In the genomic region with DNA sequence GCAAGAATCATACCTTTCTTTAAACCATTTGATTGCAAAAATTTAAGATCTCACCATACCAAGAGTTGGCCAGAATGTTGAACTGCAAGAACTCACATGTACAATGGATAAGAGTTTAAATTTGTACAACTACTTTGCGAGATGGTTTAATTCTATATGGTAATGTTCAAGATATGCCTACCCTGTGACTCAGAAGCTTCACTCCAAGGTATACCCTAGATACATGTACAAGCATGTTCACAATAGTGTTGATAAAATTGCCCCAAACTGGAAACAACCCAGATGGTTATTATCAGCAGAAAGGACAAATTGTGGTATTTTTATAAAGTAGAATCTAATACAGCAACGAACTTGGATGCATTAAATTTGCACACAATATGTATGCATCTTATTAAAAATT, we compare ENCODE assay signal across 31 cellular contexts.
"Had no signal": no experiment of that assay in that cellular context is flagged by ENCODE, and none has a peak within 500 bp of the region (broad histone marks: within the 10 kb centered on the region; RNA-seq: fewer than 3 reads in every experiment).

No MANE protein-coding gene starts in this region.

- DNase-seq: activated B cell treated with CpG ODN at 0.5 μM for 24 hours; activated CD4-positive, alpha-beta memory T cell treated with anti-CD3 and anti-CD28 coated beads for 36 hours; activated CD4-positive, alpha-beta T cell treated with anti-CD3 and anti-CD28 coated beads for 4 hours; activated CD4-positive, alpha-beta T cell treated with anti-CD3 and anti-CD28 coated beads, Interleukin-2, amount 10 ng/mL, durations not matched to agents 24 days and 14 days; activated CD4-positive, alpha-beta T cell treated with anti-CD3 and anti-CD28 coated beads, Interleukin-2, amount 50 U/mL, for 1 hour; activated CD4-positive, alpha-beta T cell treated with anti-CD3 and anti-CD28 coated beads, Interleukin-2, amount 50 U/mL, for 4 hours; activated CD4-positive, CD25-positive, alpha-beta regulatory T cell treated with anti-CD3 and anti-CD28 coated beads, Interleukin-2, amount 50 U/mL, for 72 hours; activated CD8-positive, alpha-beta memory T cell treated with anti-CD3 and anti-CD28 coated beads, Interleukin-2, amount 50 U/mL, for 4 hours; activated CD8-positive, alpha-beta T cell treated with anti-CD3 and anti-CD28 coated beads for 36 hours; activated effector memory CD4-positive, alpha-beta T cell treated with anti-CD3 and anti-CD28 coated beads, Interleukin-2, amount 50 U/mL, for 16 hours; activated gamma-delta T cell treated with Interleukin-2 at 50 U/mL for 16 hours; activated naive CD4-positive, alpha-beta T cell; activated naive CD4-positive, alpha-beta T cell treated with anti-CD3 and anti-CD28 coated beads for 36 hours; activated naive CD4-positive, alpha-beta T cell treated with anti-CD3 and anti-CD28 coated beads, Interleukin-2, amount 50 U/mL, for 16 hours; activated naive CD8-positive, alpha-beta T cell treated with anti-CD3 and anti-CD28 coated beads for 36 hours; activated T-cell treated with anti-CD3 and anti-CD28 coated beads for 4 hours; activated T-cell treated with anti-CD3 and anti-CD28 coated beads, Interleukin-2, amount 50 U/mL, for 1 hour; activated T-cell treated with anti-CD3 and anti-CD28 coated beads, Interleukin-2, amount 50 U/mL, for 4 hours; adrenal gland; amniotic stem cell; aorta; body of pancreas; brain microvascular endothelial cell; central memory CD4-positive, alpha-beta T cell; SW 1271; T-helper 1 cell; T-helper 2 cell; T-helper 9 cell had no signal

- H3K36me3 ChIP-seq: adrenal gland, brain microvascular endothelial cell had no signal

- H3K9me3 ChIP-seq: adrenal gland, body of pancreas had no signal

- H3K27me3 ChIP-seq: adrenal gland, body of pancreas, brain microvascular endothelial cell had no signal

- ATAC-seq: activated CD8-positive, alpha-beta T cell treated with anti-CD3 and anti-CD28 coated beads for 36 hours; activated naive CD4-positive, alpha-beta T cell treated with anti-CD3 and anti-CD28 coated beads, Interleukin-2, amount 50 U/mL, for 72 hours; activated T-cell treated with anti-CD3 and anti-CD28 coated beads, Interleukin-2, amount 50 U/mL, for 4 hours; activated T-helper 17 cell treated with anti-CD3 and anti-CD28 coated beads, Interleukin-2, amount 50 U/mL, for 72 hours; body of pancreas had no signal

- H3K4me3 ChIP-seq: adrenal gland, body of pancreas had no signal

- H3K4me1 ChIP-seq: adrenal gland, body of pancreas had no signal

- H3K27ac ChIP-seq: adrenal gland, body of pancreas, brain microvascular endothelial cell, VCaP had no signal
